ENCODE assay signal across 9 cellular contexts in genomic region chr16:54283735-54284318, GRCh38. TPM values are rescaled to one million over a fixed set of nuclear protein-coding genes. Genes with fewer than 3 reads are reported as not detected.
DNase-seq lines count a peak whose midpoint lies in the region; ATAC-seq and TF ChIP-seq lines count a peak whose summit lies in the region.
"Had no signal": no experiment of that assay in that cellular context is flagged by ENCODE, and none has a peak within 500 bp of the region (broad histone marks: within the 10 kb centered on the region; RNA-seq: fewer than 3 reads in every experiment).

No MANE protein-coding gene starts in this region.

- no peak overlapping the region for H3K27ac Mint-ChIP-seq in T-helper 17 cell

- H3K36me3 Mint-ChIP-seq in T-helper 17 cell (ENCODE audit: low read depth): peaks cover 12% of the 10 kb centered on the region

- TF ChIP-seq POLR2A in gastrocnemius medialis (IDR thresholded peaks at IDR 0.05) (no peak), spleen (IDR thresholded peaks at IDR 0.05) (no peak)

- peaks cover 26% of the 10 kb centered on the region for H3K4me1 Mint-ChIP-seq in T-helper 17 cell

- intact Hi-C loops in gastrocnemius medialis (cut with DNase I; ENCODE audit: low total_unique reads): loop anchor here (10.0 kb wide), 1 partner anchor 509 kb away; no protein-coding TSS in a partner anchor
- intact Hi-C loops in spleen (cut with DNase I; ENCODE audit: low total_unique reads): no loop called here

- H3K4me1 ChIP-seq in iPS-15b (ENCODE audit: control insufficient read depth, insufficient read depth, low read length) (no peaks in the 10 kb centered on the region), gastrocnemius medialis (peaks cover 0 to 7% of the 10 kb centered on the region in 2 donors), spleen (peaks cover 2 to 76% (median 60%) of the 10 kb centered on the region in 6 donors)

- peak; percentile 18 for DNase-seq in SIG-M5 treated with dmso at 0.1 percent for 504 hours (lab: John Stamatoyannopoulos, UW; ENCODE audit: unreplicated experiment)
- DNase-seq in SIG-M5 (lab: John Stamatoyannopoulos, UW): no peak
- DNase-seq in T-helper 17 cell: no peak
- no peak for DNase-seq in gastrocnemius medialis
- DNase-seq in iPS-NIHi11 (ENCODE audit: low spot score): no peak
- no peak for DNase-seq in spleen
- DNase-seq in OCI-M1 (lab: John Stamatoyannopoulos, UW): no peak
- DNase-seq: NCI-H1930 had no signal

- WGBS in spleen, 5 donors: 7 to 9% (median 7%) methylated on average over 15 to 31 of the region's 31 CpGs

- H3K27ac ChIP-seq in gastrocnemius medialis (peak overlapping the region in 1 of 4 donors; percentile 86), spleen (no peak overlapping the region)

- H3K36me3 ChIP-seq in iPS-15b (ENCODE audit: control insufficient read depth, insufficient read depth, low read length) (no peaks in the 10 kb centered on the region), gastrocnemius medialis (no peaks in the 10 kb centered on the region), spleen (no peaks in the 10 kb centered on the region)

- TF ChIP-seq CTCF in gastrocnemius medialis (IDR thresholded peaks at IDR 0.05 in 4 of 5, conservative IDR thresholded peaks at IDR 0.05 in 1 of 5) (no peak), spleen (IDR thresholded peaks at IDR 0.05 in 8 of 11, conservative IDR thresholded peaks at IDR 0.05 in 3 of 11) (no peak)

- peaks cover 68% of the 10 kb centered on the region for H3K27me3 Mint-ChIP-seq in T-helper 17 cell

- no peak overlapping the region for H3K9ac ChIP-seq in iPS-15b (ENCODE audit: low read depth, low read length)

- H3K4me3 Mint-ChIP-seq in T-helper 17 cell: peak overlapping the region; percentile 73

- no peaks in the 10 kb centered on the region for H3K9me3 ChIP-seq in T-helper 17 cell (ENCODE audit: control insufficient read depth, low read length, poor library complexity, severe bottlenecking)
- no peaks in the 10 kb centered on the region for H3K9me3 ChIP-seq in iPS-15b (ENCODE audit: control insufficient read depth, insufficient read depth, low read length)
- no peaks in the 10 kb centered on the region for H3K9me3 ChIP-seq in gastrocnemius medialis
- no peaks in the 10 kb centered on the region for H3K9me3 ChIP-seq in spleen

- in situ Hi-C loops in gastrocnemius medialis (cut with MboI; ENCODE audit: low sequenced_read_pairs in 4 of 4): loop anchor here in 2 of 4 donors (10.0 to 25.0 kb wide), 2 partner anchors 89 to 653 kb away; partner anchors contain the start of gene IRX5 (in 1 of the 2)

- H3K4me3 ChIP-seq in iPS-15b (ENCODE audit: low read depth, low read length) (peak overlapping the region; percentile 65), gastrocnemius medialis (peak overlapping the region; percentile 61 to 94 (median 64)), spleen (peak overlapping the region in 3 of 8 donors; percentile 4 to 63 (median 17))

- ATAC-seq in T-helper 17 cell (no peak), gastrocnemius medialis (no peak)

- H3K27me3 ChIP-seq in iPS-15b (ENCODE audit: control insufficient read depth, insufficient read depth, low read length) (peaks cover 76% of the 10 kb centered on the region), gastrocnemius medialis (peaks cover 25 to 54% (median 44%) of the 10 kb centered on the region in 3 donors), spleen (replicated peaks in 1 of 7) (peaks cover 13 to 100% (median 89%) of the 10 kb centered on the region in 7 donors)

RNA-seq across cellular contexts. Expression of gene IRX3, which starts 2.8 kb away (rescaled TPM):
- total RNA-seq in T-helper 17 cell: under 1 TPM in 1 of 2 donors, not detected in 1; 0.47 TPM
- 10 to 100 TPM in 2 of 4 donors, 1 to 10 TPM in 2; 3.5 to 40.6 (median 12.0) TPM for total RNA-seq in gastrocnemius medialis
- total RNA-seq in spleen: under 1 TPM in 2 of 7 donors, not detected in 5; 0.13 to 0.23 TPM
- under 1 TPM in 1 of 3 donors, not detected in 2; 0.03 TPM for polyA plus RNA-seq in spleen
